Comparison of ENCODE assay signal across 25 cellular contexts in the genomic region with DNA sequence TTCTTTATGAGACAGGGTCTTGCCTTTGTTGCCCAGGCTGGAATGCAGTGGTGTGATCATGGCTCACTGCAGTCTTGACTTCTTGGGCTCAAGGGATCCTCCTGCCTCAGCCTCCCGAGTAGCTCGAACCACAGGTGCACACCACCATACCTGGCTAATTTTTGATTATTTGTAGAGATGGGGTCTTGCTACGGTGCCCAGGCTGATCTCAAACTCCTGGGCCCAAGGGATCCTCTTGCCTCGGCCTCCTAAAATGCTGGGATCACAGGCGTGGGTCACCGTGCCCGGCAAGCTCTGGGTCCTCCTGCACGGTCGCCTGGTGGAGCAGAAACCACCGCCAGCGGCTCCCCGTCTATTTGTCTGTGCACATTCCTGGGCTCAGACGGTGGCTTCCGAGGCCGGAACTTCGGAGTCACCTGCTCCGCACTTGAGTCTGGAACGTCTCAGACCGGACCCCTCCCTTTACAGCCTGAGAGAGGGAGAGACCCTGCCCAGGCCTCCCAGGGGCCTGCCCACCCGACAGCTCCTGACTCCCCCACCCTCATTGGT. TPM values are rescaled to one million over a fixed set of nuclear protein-coding genes. Genes with fewer than 3 reads are reported as not detected.
"Had no signal": no experiment of that assay in that cellular context is flagged by ENCODE, and none has a peak within 500 bp of the region (broad histone marks: within the 10 kb centered on the region; RNA-seq: fewer than 3 reads in every experiment).

No MANE protein-coding gene starts in this region.

- H3K4me3 Mint-ChIP-seq: activated CD4-positive, alpha-beta T cell treated with anti-CD3 and anti-CD28 coated beads for 36 hours; activated naive CD8-positive, alpha-beta T cell treated with anti-CD3 and anti-CD28 coated beads, Interleukin-2, amount 10 ng/mL, durations not matched to agents 7 days and 5 days; activated T-helper 17 cell treated with anti-CD3 and anti-CD28 coated beads, Interleukin-2, amount 50 U/mL, for 72 hours; T-helper 17 cell had no signal

- H3K4me3 ChIP-seq: adrenal gland, Peyer's patch, SJSA1 had no signal

- H3K9me3 Mint-ChIP-seq: activated naive CD8-positive, alpha-beta T cell treated with anti-CD3 and anti-CD28 coated beads, Interleukin-2, amount 10 ng/mL, durations not matched to agents 7 days and 5 days; activated T-helper 17 cell treated with anti-CD3 and anti-CD28 coated beads, Interleukin-2, amount 50 U/mL, for 72 hours had no signal

- H3K9me3 ChIP-seq: adrenal gland, Peyer's patch, SJSA1 had no signal

- H3K4me1 Mint-ChIP-seq: activated CD4-positive, alpha-beta T cell treated with anti-CD3 and anti-CD28 coated beads for 36 hours; activated naive CD8-positive, alpha-beta T cell treated with anti-CD3 and anti-CD28 coated beads, Interleukin-2, amount 10 ng/mL, durations not matched to agents 7 days and 5 days; activated T-helper 17 cell treated with anti-CD3 and anti-CD28 coated beads, Interleukin-2, amount 50 U/mL, for 72 hours; T-helper 17 cell had no signal

- H3K27ac ChIP-seq: adrenal gland, Peyer's patch, RWPE1, SJSA1, VCaP had no signal

- ATAC-seq: activated CD4-positive, alpha-beta T cell treated with anti-CD3 and anti-CD28 coated beads for 36 hours; activated T-helper 17 cell treated with anti-CD3 and anti-CD28 coated beads, Interleukin-2, amount 50 U/mL, for 72 hours; SK-N-SH treated with all-trans-retinoic acid at 6 μM for 48 hours; T-helper 17 cell had no signal

- H3K4me1 ChIP-seq: adrenal gland, SJSA1 had no signal

- FAIRE-seq: bronchial epithelial cell had no signal

- H3K27me3 Mint-ChIP-seq: activated CD4-positive, alpha-beta T cell treated with anti-CD3 and anti-CD28 coated beads for 36 hours; activated naive CD8-positive, alpha-beta T cell treated with anti-CD3 and anti-CD28 coated beads, Interleukin-2, amount 10 ng/mL, durations not matched to agents 7 days and 5 days; activated T-helper 17 cell treated with anti-CD3 and anti-CD28 coated beads, Interleukin-2, amount 50 U/mL, for 72 hours; T-helper 17 cell had no signal

- H3K36me3 ChIP-seq: adrenal gland, Peyer's patch, SJSA1 had no signal

- DNase-seq: activated CD4-positive, alpha-beta T cell treated with anti-CD3 and anti-CD28 coated beads for 36 hours; activated CD4-positive, alpha-beta T cell treated with anti-CD3 and anti-CD28 coated beads, Interleukin-2, amount 50 U/mL, for 4 hours; activated CD8-positive, alpha-beta memory T cell treated with anti-CD3 and anti-CD28 coated beads for 24 hours; activated naive CD4-positive, alpha-beta T cell treated with anti-CD3 and anti-CD28 coated beads, Interleukin-2, amount 50 U/mL, for 16 hours; activated naive CD8-positive, alpha-beta T cell treated with anti-CD3 and anti-CD28 coated beads, Interleukin-2, amount 10 ng/mL, durations not matched to agents 7 days and 5 days; activated T-cell treated with anti-CD3 and anti-CD28 coated beads, Interleukin-2, amount 50 U/mL, for 48 hours; adrenal gland; anterior cingulate cortex; Karpas-422; MM.1S; NCI-H1105 treated with DMSO at 0.1 percent for 48 hours; NCI-H1436 treated with DMSO at 0.1 percent for 48 hours; NCI-H187; NCI-H2081; NCI-H69; NK-92 treated with Interleukin-12 subunit alpha and Interleukin-12 subunit beta, amount 100 ng/mL, for 24 hours; Peyer's patch; SW 1271; T-helper 17 cell had no signal

- H3K36me3 Mint-ChIP-seq: activated naive CD8-positive, alpha-beta T cell treated with anti-CD3 and anti-CD28 coated beads, Interleukin-2, amount 10 ng/mL, durations not matched to agents 7 days and 5 days had no signal

- H3K27me3 ChIP-seq: Peyer's patch had no signal

- H3K27ac Mint-ChIP-seq: activated CD4-positive, alpha-beta T cell treated with anti-CD3 and anti-CD28 coated beads for 36 hours; activated naive CD8-positive, alpha-beta T cell treated with anti-CD3 and anti-CD28 coated beads, Interleukin-2, amount 10 ng/mL, durations not matched to agents 7 days and 5 days; activated T-helper 17 cell treated with anti-CD3 and anti-CD28 coated beads, Interleukin-2, amount 50 U/mL, for 72 hours; T-helper 17 cell had no signal

RNA-seq across cellular contexts. Expression of gene EFNA2, which starts 22.2 kb away (rescaled TPM):
- total RNA-seq: activated CD4-positive, alpha-beta T cell treated with anti-CD3 and anti-CD28 coated beads for 36 hours; activated naive CD8-positive, alpha-beta T cell treated with anti-CD3 and anti-CD28 coated beads, Interleukin-2, amount 10 ng/mL, durations not matched to agents 7 days and 5 days; activated T-helper 17 cell treated with anti-CD3 and anti-CD28 coated beads, Interleukin-2, amount 50 U/mL, for 72 hours; adrenal gland; bronchial epithelial cell; SJSA1; T-helper 17 cell had no signal
- polyA plus RNA-seq: adrenal gland had no signal
